17 cellular contexts compared by ENCODE assay signal in the genomic region with DNA sequence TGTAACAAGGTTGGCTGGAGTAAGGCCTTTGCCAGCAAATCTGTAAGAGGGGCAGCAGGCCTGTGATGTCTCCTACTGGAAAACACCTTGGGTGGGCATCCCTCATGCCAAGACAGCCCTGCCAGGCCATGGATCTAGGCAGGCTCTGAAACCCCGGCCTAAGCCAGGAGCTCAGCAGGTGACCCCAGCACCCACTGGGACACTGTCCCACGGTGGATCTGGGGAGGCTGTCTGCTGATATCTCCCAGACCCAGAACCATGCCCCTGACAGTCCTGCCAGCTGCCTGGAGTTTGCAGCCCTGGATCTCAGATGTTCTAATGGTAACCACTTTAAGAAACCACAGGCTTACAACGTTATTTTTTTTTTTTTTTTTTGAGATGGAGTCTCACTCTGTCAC.
DNase-seq lines count a peak whose midpoint lies in the region; ATAC-seq and TF ChIP-seq lines count a peak whose summit lies in the region.
"Had no signal": no experiment of that assay in that cellular context is flagged by ENCODE, and none has a peak within 500 bp of the region (broad histone marks: within the 10 kb centered on the region; RNA-seq: fewer than 3 reads in every experiment).

No MANE protein-coding gene starts in this region.

- no peak for DNase-seq in activated naive CD4-positive, alpha-beta T cell treated with anti-CD3 and anti-CD28 coated beads, Interleukin-2, amount 10 ng/mL, durations not matched to agents 7 days and 5 days
- DNase-seq in activated naive CD4-positive, alpha-beta T cell treated with Interleukin-2 at 50 U/mL for 16 hours: no peak
- DNase-seq in T-cell (no peak), spleen (peak; percentile 66), iPS-NIHi11 (ENCODE audit: low spot score) (no peak)
- no peak for DNase-seq in stimulated activated CD4-positive, alpha-beta T cell treated with anti-CD3 and anti-CD28 coated beads, Interleukin-2, amount 100 ng/mL, for 24 hours
- DNase-seq in activated CD4-positive, CD25-positive, alpha-beta regulatory T cell treated with anti-CD3 and anti-CD28 coated beads, Interleukin-2, amount 50 U/mL, for 72 hours: no peak
- DNase-seq: 8988T, H7, Karpas-422, MM.1S, NCI-H1105 treated with DMSO at 0.1 percent for 48 hours, NCI-H2029, NCI-H2171 treated with DMSO at 0.1 percent for 48 hours, SJCRH30 had no signal

- peaks cover 0 to 60% (median 24%) of the 10 kb centered on the region in 6 donors for H3K4me1 ChIP-seq in spleen
- H3K4me1 ChIP-seq: SJCRH30 had no signal

- H3K27ac ChIP-seq in spleen: no peak overlapping the region
- H3K27ac ChIP-seq: BLaER1, SJCRH30 had no signal

- intact Hi-C loops in spleen (cut with DNase I; ENCODE audit: low total_unique reads): no loop called here

- H3K36me3 Mint-ChIP-seq in activated naive CD4-positive, alpha-beta T cell treated with anti-CD3 and anti-CD28 coated beads, Interleukin-2, amount 10 ng/mL, durations not matched to agents 7 days and 5 days: peaks cover 15% of the 10 kb centered on the region
- H3K36me3 Mint-ChIP-seq in T-cell: peaks cover 4% of the 10 kb centered on the region

- H3K27ac Mint-ChIP-seq in activated naive CD4-positive, alpha-beta T cell treated with anti-CD3 and anti-CD28 coated beads, Interleukin-2, amount 10 ng/mL, durations not matched to agents 7 days and 5 days: peak overlapping the region; percentile 94
- H3K27ac Mint-ChIP-seq in T-cell: peak overlapping the region; percentile 11 to 90

- H3K4me3 ChIP-seq in spleen: no peak overlapping the region
- H3K4me3 ChIP-seq: BLaER1, SJCRH30 had no signal

- peaks cover 21% of the 10 kb centered on the region for H3K27me3 Mint-ChIP-seq in activated naive CD4-positive, alpha-beta T cell treated with anti-CD3 and anti-CD28 coated beads, Interleukin-2, amount 10 ng/mL, durations not matched to agents 7 days and 5 days
- no peaks in the 10 kb centered on the region for H3K27me3 Mint-ChIP-seq in T-cell

- TF ChIP-seq CTCF in spleen (IDR thresholded peaks at IDR 0.05 in 8 of 11, conservative IDR thresholded peaks at IDR 0.05 in 3 of 11): no peak

- TF ChIP-seq POLR2A in spleen (IDR thresholded peaks at IDR 0.05): no peak

- CTCF ChIA-PET in activated naive CD4-positive, alpha-beta T cell treated with anti-CD3 and anti-CD28 coated beads, Interleukin-2, amount 10 ng/mL, durations not matched to agents 7 days and 5 days (lab: Charles Lee): no interaction called here
- CTCF ChIA-PET in T-cell (lab: Charles Lee): interaction anchor here (0.6 to 0.7 kb wide), 2 partner anchors 9 to 1525 kb away, joined by 4 to 5 read pairs; no protein-coding TSS in a partner anchor

- peaks cover 0 to 46% (median 23%) of the 10 kb centered on the region in 6 donors for H3K36me3 ChIP-seq in spleen
- H3K36me3 ChIP-seq: SJCRH30 had no signal

- H3K9me3 Mint-ChIP-seq in activated naive CD4-positive, alpha-beta T cell treated with anti-CD3 and anti-CD28 coated beads, Interleukin-2, amount 10 ng/mL, durations not matched to agents 7 days and 5 days: peaks cover 7% of the 10 kb centered on the region
- no peaks in the 10 kb centered on the region for H3K9me3 Mint-ChIP-seq in T-cell

- POLR2A ChIA-PET in T-cell (lab: Charles Lee): interaction anchor here in 1 of 2 donors (0.5 kb wide), 1 partner anchor 642 kb away, joined by 3 read pairs; no protein-coding TSS in a partner anchor

- no peak for ATAC-seq in T-cell (replicated peaks in 1 of 4)
- ATAC-seq in esophagus mucosa: peak; percentile 22

- H3K9me3 ChIP-seq in spleen: no peaks in the 10 kb centered on the region
- H3K9me3 ChIP-seq: SJCRH30 had no signal

- H3K4me1 Mint-ChIP-seq in activated naive CD4-positive, alpha-beta T cell treated with anti-CD3 and anti-CD28 coated beads, Interleukin-2, amount 10 ng/mL, durations not matched to agents 7 days and 5 days: peaks cover 55% of the 10 kb centered on the region
- peaks cover 49 to 55% (median 52%) of the 10 kb centered on the region in 3 donors for H3K4me1 Mint-ChIP-seq in T-cell

- 76 to 92% (median 85%) methylated on average over 3 of the region's 3 CpGs for WGBS in spleen, 5 donors

- H3K27me3 ChIP-seq in spleen (replicated peaks in 1 of 7): no peaks in the 10 kb centered on the region
- H3K27me3 ChIP-seq: BLaER1, SJCRH30 had no signal

- no peak overlapping the region for H3K4me3 Mint-ChIP-seq in activated naive CD4-positive, alpha-beta T cell treated with anti-CD3 and anti-CD28 coated beads, Interleukin-2, amount 10 ng/mL, durations not matched to agents 7 days and 5 days
- peak overlapping the region in 1 of 3 donors; percentile 66 for H3K4me3 Mint-ChIP-seq in T-cell
